10 cellular contexts compared by ENCODE assay signal in genomic region chr3:121515862-121516261, GRCh38. TPM values are rescaled to one million over a fixed set of nuclear protein-coding genes. Genes with fewer than 3 reads are reported as not detected.
"Had no signal": no experiment of that assay in that cellular context is flagged by ENCODE, and none has a peak within 500 bp of the region (broad histone marks: within the 10 kb centered on the region; RNA-seq: fewer than 3 reads in every experiment).

No MANE protein-coding gene starts in this region.

- H3K4me3 ChIP-seq: GM23248 had no signal

- H3K9ac ChIP-seq: GM23248, KMS-11 had no signal

- H3K27ac ChIP-seq: GM23248, HL-60, KMS-11 had no signal

- DNase-seq: GM23248, H9, HCEC 1CT, IMR-90, KBM-7 had no signal

- FAIRE-seq: H1, H54 had no signal

- H2AFZ ChIP-seq: GM23248 had no signal

- H3K4me2 ChIP-seq: KMS-11 had no signal

RNA-seq across cellular contexts. Expression of gene ARGFX, which starts 51.9 kb away (rescaled TPM):
- total RNA-seq: GM23248, H1, H9, HT1080, IMR-90 had no signal
- polyA plus RNA-seq: GM23248, H1, IMR-90 had no signal
